21 cellular contexts compared by ENCODE assay signal in genomic region chr9:28866951-28867350, GRCh38.
"Had no signal": no experiment of that assay in that cellular context is flagged by ENCODE, and none has a peak within 500 bp of the region (broad histone marks: within the 10 kb centered on the region; RNA-seq: fewer than 3 reads in every experiment).

No MANE protein-coding gene starts in this region.

- H3K9me3 ChIP-seq: left ventricle myocardium inferior, tibial artery had no signal

- H3K27ac ChIP-seq: cardiac muscle cell, foreskin keratinocyte, left ventricle myocardium inferior, tibial artery had no signal

- H3K36me3 ChIP-seq: cardiac muscle cell, left ventricle myocardium inferior, tibial artery had no signal

- DNase-seq: activated CD4-positive, alpha-beta T cell treated with anti-CD3 and anti-CD28 coated beads, Interleukin-2, amount 10 ng/mL, durations not matched to agents 24 days and 14 days; activated CD8-positive, alpha-beta T cell treated with anti-CD3 and anti-CD28 coated beads, Interleukin-2, amount 10 ng/mL, durations not matched to agents 7 days and 5 days; activated naive CD4-positive, alpha-beta T cell treated with Interleukin-2 at 50 U/mL for 16 hours; activated naive CD8-positive, alpha-beta T cell treated with anti-CD3 and anti-CD28 coated beads, Interleukin-2, amount 10 ng/mL, durations not matched to agents 7 days and 5 days; activated T-cell treated with anti-CD3 and anti-CD28 coated beads, Interleukin-2, amount 50 U/mL, for 24 hours; amygdala; effector memory CD8-positive, alpha-beta T cell; foreskin keratinocyte; head of caudate nucleus; kidney; left ventricle myocardium inferior; mammary epithelial cell; naive thymus-derived CD8-positive, alpha-beta T cell; nucleus accumbens; posterior cingulate gyrus; stimulated activated CD4-positive, alpha-beta T cell treated with anti-CD3 and anti-CD28 coated beads, Interleukin-12 subunit alpha, Interleukin-12 subunit beta, amount 100 ng/mL, for 4 hours; stimulated activated CD4-positive, alpha-beta T cell treated with anti-CD3 and anti-CD28 coated beads, Interleukin-2, amount 100 ng/mL, for 24 hours; stimulated activated naive CD4-positive, alpha-beta T cell treated with Interleukin-2 at 50 U/mL for 16 hours; substantia nigra; tibial artery had no signal

- H3K4me1 ChIP-seq: foreskin keratinocyte, left ventricle myocardium inferior, tibial artery had no signal

- H3K27me3 ChIP-seq: cardiac muscle cell, foreskin keratinocyte, tibial artery had no signal

- H3K4me3 ChIP-seq: cardiac muscle cell, left ventricle myocardium inferior, tibial artery had no signal
